Comparison of ENCODE assay signal across 14 cellular contexts in the genomic region with DNA sequence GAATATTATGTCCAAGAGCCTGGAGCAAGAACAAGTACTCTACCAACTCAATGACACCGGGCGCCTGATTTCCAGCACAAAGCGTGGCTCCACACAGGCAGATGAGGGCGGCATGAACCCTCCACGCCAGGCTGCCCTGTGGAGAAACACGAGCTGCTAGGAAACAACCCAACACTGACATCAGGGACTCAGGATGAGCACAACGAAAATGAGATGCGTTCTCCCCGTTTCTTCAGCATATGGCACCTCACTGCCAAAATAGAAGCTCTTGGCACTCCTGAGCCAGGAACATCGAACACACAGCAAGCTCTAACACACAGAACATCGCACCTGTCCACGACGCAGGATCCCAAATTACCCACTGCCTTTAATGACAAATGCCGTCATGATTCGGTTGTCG.
DNase-seq lines count a peak whose midpoint lies in the region; ATAC-seq and TF ChIP-seq lines count a peak whose summit lies in the region.
"Had no signal": no experiment of that assay in that cellular context is flagged by ENCODE, and none has a peak within 500 bp of the region (broad histone marks: within the 10 kb centered on the region; RNA-seq: fewer than 3 reads in every experiment).

No MANE protein-coding gene starts in this region.

- peaks cover 0 to 3% (median 0%) of the 10 kb centered on the region in 3 donors for H3K4me1 Mint-ChIP-seq in IgD-negative memory B cell
- peaks cover 4% of the 10 kb centered on the region for H3K4me1 Mint-ChIP-seq in glutamatergic neuron (ENCODE audit: low read depth, unreplicated experiment)
- no peaks in the 10 kb centered on the region for H3K4me1 Mint-ChIP-seq in activated CD8-positive, alpha-beta T cell treated with anti-CD3 and anti-CD28 coated beads, Interleukin-2, amount 10 ng/mL, durations not matched to agents 7 days and 5 days (ENCODE audit: low read depth)
- H3K4me1 Mint-ChIP-seq: B cell, H9 had no signal

- DNase-seq in cerebellar cortex (ENCODE audit: low spot score) = peak; percentile 83
- DNase-seq in glutamatergic neuron = no peak
- DNase-seq in posterior vena cava (ENCODE audit: low spot score) = peak; percentile 40
- no peak for DNase-seq in activated CD8-positive, alpha-beta T cell treated with anti-CD3 and anti-CD28 coated beads, Interleukin-2, amount 10 ng/mL, durations not matched to agents 7 days and 5 days
- no peak for DNase-seq in stimulated activated CD4-positive, alpha-beta T cell treated with anti-CD3 and anti-CD28 coated beads, Interleukin-4, amount 100 ng/mL, for 4 hours
- DNase-seq: Calu3; CD4-positive, alpha-beta T cell; DMS 273 treated with DMSO at 0.1 percent for 48 hours; GOT3; H9 had no signal

- H3K27me3 Mint-ChIP-seq in IgD-negative memory B cell (no peaks in the 10 kb centered on the region), glutamatergic neuron (ENCODE audit: unreplicated experiment) (peaks cover 4% of the 10 kb centered on the region)
- no peaks in the 10 kb centered on the region for H3K27me3 Mint-ChIP-seq in activated CD8-positive, alpha-beta T cell treated with anti-CD3 and anti-CD28 coated beads, Interleukin-2, amount 10 ng/mL, durations not matched to agents 7 days and 5 days (ENCODE audit: low read depth)
- H3K27me3 Mint-ChIP-seq: B cell; CD4-positive, alpha-beta T cell had no signal

- POLR2A ChIA-PET in activated CD8-positive, alpha-beta T cell treated with anti-CD3 and anti-CD28 coated beads, Interleukin-2, amount 10 ng/mL, durations not matched to agents 7 days and 5 days (lab: Charles Lee) = no interaction called here

- H3K36me3 Mint-ChIP-seq in IgD-negative memory B cell (peaks cover 2% of the 10 kb centered on the region), glutamatergic neuron (ENCODE audit: unreplicated experiment) (peaks cover 5% of the 10 kb centered on the region)
- peaks cover 81% of the 10 kb centered on the region for H3K36me3 Mint-ChIP-seq in activated CD8-positive, alpha-beta T cell treated with anti-CD3 and anti-CD28 coated beads, Interleukin-2, amount 10 ng/mL, durations not matched to agents 7 days and 5 days (ENCODE audit: low read depth)

- intact Hi-C loops in posterior vena cava (cut with DNase I) = no loop called here

- peak overlapping the region in 2 of 3 donors; percentile 53 to 63 for H3K27ac Mint-ChIP-seq in IgD-negative memory B cell
- peak overlapping the region; percentile 48 for H3K27ac Mint-ChIP-seq in glutamatergic neuron (ENCODE audit: unreplicated experiment)
- H3K27ac Mint-ChIP-seq in activated CD8-positive, alpha-beta T cell treated with anti-CD3 and anti-CD28 coated beads, Interleukin-2, amount 10 ng/mL, durations not matched to agents 7 days and 5 days = no peak overlapping the region
- H3K27ac Mint-ChIP-seq: B cell; CD4-positive, alpha-beta T cell; H9 had no signal

- CTCF ChIA-PET in activated CD8-positive, alpha-beta T cell treated with anti-CD3 and anti-CD28 coated beads, Interleukin-2, amount 10 ng/mL, durations not matched to agents 7 days and 5 days (lab: Charles Lee) = interaction anchor here (1.0 to 1.3 kb wide), 2 partner anchors 53 to 105 kb away, joined by 3 to 4 read pairs; no protein-coding TSS in a partner anchor

- no peaks in the 10 kb centered on the region for H3K9me3 Mint-ChIP-seq in IgD-negative memory B cell
- H3K9me3 Mint-ChIP-seq in glutamatergic neuron (ENCODE audit: unreplicated experiment) = peaks cover 5% of the 10 kb centered on the region
- H3K9me3 Mint-ChIP-seq in activated CD8-positive, alpha-beta T cell treated with anti-CD3 and anti-CD28 coated beads, Interleukin-2, amount 10 ng/mL, durations not matched to agents 7 days and 5 days (ENCODE audit: insufficient read depth) = no peaks in the 10 kb centered on the region
- H3K9me3 Mint-ChIP-seq: CD4-positive, alpha-beta T cell had no signal

- no peak for TF ChIP-seq CTCF in glutamatergic neuron (IDR thresholded peaks at IDR 0.05; ENCODE audit: partially characterized antibody, unreplicated experiment)

- ATAC-seq in activated CD8-positive, alpha-beta T cell treated with anti-CD3 and anti-CD28 coated beads, Interleukin-2, amount 10 ng/mL, durations not matched to agents 7 days and 5 days = no peak
- ATAC-seq in GM21367 (IDR thresholded peaks at IDR 0.05; ENCODE audit: unreplicated experiment) = no peak
- ATAC-seq: GM12878 had no signal

- no peak overlapping the region for H3K4me3 Mint-ChIP-seq in IgD-negative memory B cell
- H3K4me3 Mint-ChIP-seq in glutamatergic neuron (ENCODE audit: unreplicated experiment) = no peak overlapping the region
- H3K4me3 Mint-ChIP-seq in activated CD8-positive, alpha-beta T cell treated with anti-CD3 and anti-CD28 coated beads, Interleukin-2, amount 10 ng/mL, durations not matched to agents 7 days and 5 days = no peak overlapping the region
- H3K4me3 Mint-ChIP-seq: B cell; CD4-positive, alpha-beta T cell; H9 had no signal

Comparison
In these comparisons a context has a peak if more than half of its experiments do, and no peak if none do; other contexts are left out.
1. DNase-seq: peak in cerebellar cortex (single experiment) and posterior vena cava (single experiment); none in glutamatergic neuron (single experiment), activated CD8-positive, alpha-beta T cell treated with anti-CD3 and anti-CD28 coated beads, Interleukin-2, amount 10 ng/mL, durations not matched to agents 7 days and 5 days (single experiment) and stimulated activated CD4-positive, alpha-beta T cell treated with anti-CD3 and anti-CD28 coated beads, Interleukin-4, amount 100 ng/mL, for 4 hours (0 of 2).